21 cellular contexts compared by ENCODE assay signal in genomic region chr4:95541094-95541493, GRCh38. TPM values are rescaled to one million over a fixed set of nuclear protein-coding genes. Genes with fewer than 3 reads are reported as not detected.
DNase-seq lines count a peak whose midpoint lies in the region; FAIRE-seq and TF ChIP-seq lines count a peak whose summit lies in the region.
"Had no signal": no experiment of that assay in that cellular context is flagged by ENCODE, and none has a peak within 500 bp of the region (broad histone marks: within the 10 kb centered on the region; RNA-seq: fewer than 3 reads in every experiment).

No MANE protein-coding gene starts in this region.

- H3K9me3 Mint-ChIP-seq in Caco-2 (ENCODE audit: unreplicated experiment): no peaks in the 10 kb centered on the region

- no peak for FAIRE-seq in frontal cortex (lab: Jason Lieb, UNC)
- FAIRE-seq: GM19239 had no signal

- no peak for TF ChIP-seq CTCF in BE2C (IDR thresholded peaks at IDR 0.05; ENCODE audit: low read depth, low read length)
- TF ChIP-seq CTCF in Caco-2 (IDR thresholded peaks at IDR 0.05; ENCODE audit: insufficient read depth in 1 of 2, low read depth in 1 of 2, low read length in 1 of 2, severe bottlenecking in 1 of 2, unreplicated experiment in 1 of 2): no peak

- H3K9me3 ChIP-seq in BE2C (no peaks in the 10 kb centered on the region), Caco-2 (no peaks in the 10 kb centered on the region)
- H3K9me3 ChIP-seq: Peyer's patch had no signal

- no peak overlapping the region for H3K4me3 Mint-ChIP-seq in Caco-2 (ENCODE audit: unreplicated experiment)
- H3K4me3 Mint-ChIP-seq: CD4-positive, CD25-positive, alpha-beta regulatory T cell had no signal

- H3K36me3 ChIP-seq in BE2C: peaks cover 12% of the 10 kb centered on the region
- H3K36me3 ChIP-seq in Caco-2 (ENCODE audit: control insufficient read depth, insufficient read depth, low read length): no peaks in the 10 kb centered on the region
- H3K36me3 ChIP-seq: Peyer's patch had no signal

- H3K27me3 Mint-ChIP-seq in Caco-2 (ENCODE audit: insufficient read depth, unreplicated experiment): peaks cover 2% of the 10 kb centered on the region

- CTCF ChIA-PET in Caco-2 (lab: Charles Lee): no interaction called here

- POLR2A ChIA-PET in Caco-2 (lab: Charles Lee): no interaction called here

- H3K27me3 ChIP-seq in BE2C (no peaks in the 10 kb centered on the region), Caco-2 (replicated peaks; ENCODE audit: control insufficient read depth, insufficient read depth, low read length) (no peaks in the 10 kb centered on the region)
- H3K27me3 ChIP-seq: Peyer's patch had no signal

- H3K36me3 Mint-ChIP-seq in Caco-2 (ENCODE audit: insufficient read depth, unreplicated experiment): no peaks in the 10 kb centered on the region
- H3K36me3 Mint-ChIP-seq: CD4-positive, CD25-positive, alpha-beta regulatory T cell had no signal

- peak overlapping the region; percentile 95 for H3K4me3 ChIP-seq in BE2C (ENCODE audit: low read depth, low read length)
- H3K4me3 ChIP-seq in Caco-2 (ENCODE audit: low read depth, low read length): no peak overlapping the region
- H3K4me3 ChIP-seq: Peyer's patch had no signal

- no TSS peak for BruUV-seq in Caco-2 (replicated peaks; lab: Mats Ljungman, UMichigan)

- intact Hi-C loops in Caco-2 (cut with micrococcal nuclease; ENCODE audit: unreplicated experiment): no loop called here

- peak overlapping the region; percentile 13 for H3K27ac ChIP-seq in cingulate gyrus (ENCODE audit: low read depth, low read length)
- peak overlapping the region; percentile 12 for H3K27ac ChIP-seq in substantia nigra (ENCODE audit: low read depth, low read length, poor library complexity, severe bottlenecking)

- DNase-seq in BE2C: no peak
- peak; percentile 70 for DNase-seq in SK-N-DZ (ENCODE audit: low spot score)
- DNase-seq in substantia nigra (lab: John Stamatoyannopoulos, UW): no peak
- DNase-seq in CD1c-positive myeloid dendritic cell (ENCODE audit: extremely low spot score): no peak
- DNase-seq in Caco-2: no peak
- no peak for DNase-seq in T-helper 9 cell
- DNase-seq in frontal cortex (ENCODE audit: low spot score in 2 of 2): no peak
- DNase-seq: ACHN; AML-193; CD4-positive, CD25-positive, alpha-beta regulatory T cell; H7; Karpas-422; MM.1S; NCI-H1105; NCI-H1694; NCI-H524; Peyer's patch; SHP77 had no signal

- no peaks in the 10 kb centered on the region for H3K4me1 Mint-ChIP-seq in Caco-2 (ENCODE audit: low read depth, unreplicated experiment)
- H3K4me1 Mint-ChIP-seq: CD4-positive, CD25-positive, alpha-beta regulatory T cell had no signal

- H3K4me1 ChIP-seq in BE2C (no peaks in the 10 kb centered on the region; the same call in 1 of the 2 replicates), Caco-2 (no peaks in the 10 kb centered on the region)
- H3K4me1 ChIP-seq: Peyer's patch had no signal

- H3K27ac Mint-ChIP-seq in Caco-2 (ENCODE audit: unreplicated experiment): no peak overlapping the region
- H3K27ac Mint-ChIP-seq: CD4-positive, CD25-positive, alpha-beta regulatory T cell had no signal

RNA-seq across cellular contexts. Expression of gene UNC5C, which starts 7.7 kb away (rescaled TPM):
- polyA plus RNA-seq in BE2C (2012; ENCODE audit: insufficient read depth, insufficient read length, low read depth): 35.6 TPM
- 21.3 and 25.4 TPM in 2 replicates for polyA plus RNA-seq in SK-N-DZ (2014; cell fraction: cytosol; rRNA removed)
- polyA plus RNA-seq in SK-N-DZ (2014; cell fraction: nucleus; rRNA removed): 22.7 and 33.3 TPM in 2 replicates
- total RNA-seq in Caco-2 (2022) (not detected in 2 replicates), frontal cortex (14.3 TPM)
- total RNA-seq: CD4-positive, CD25-positive, alpha-beta regulatory T cell; HT-29 had no signal

Comparison
In these comparisons a context has a peak if more than half of its experiments do, and no peak if none do; other contexts are left out.
1. RNA of gene UNC5C, which starts 7.7 kb away (total RNA-seq): 14.3 TPM in frontal cortex (single experiment); not detected in Caco-2; every median in the first group is over 10 times any median in the second.